ENCODE assay signal across 25 cellular contexts in genomic region chr11:113838005-113838404, GRCh38. TPM values are rescaled to one million over a fixed set of nuclear protein-coding genes. Genes with fewer than 3 reads are reported as not detected.
A peak's percentile ranks its signal among the peaks of the same experiment; 100 is the strongest.
DNase-seq lines count a peak whose midpoint lies in the region; ATAC-seq, FAIRE-seq and TF ChIP-seq lines count a peak whose summit lies in the region.
"Had no signal": no experiment of that assay in that cellular context is flagged by ENCODE, and none has a peak within 500 bp of the region (broad histone marks: within the 10 kb centered on the region; RNA-seq: fewer than 3 reads in every experiment).

No MANE protein-coding gene starts in this region.

- POLR2A ChIA-PET in GM12878 (lab: Charles Lee) = interaction anchor here (0.5 kb wide), 1 partner anchor 36 kb away, joined by 5 read pairs; no protein-coding TSS in a partner anchor

- TSS peak; percentile 43 for BruUV-seq in GM12878 (replicated peaks; lab: Mats Ljungman, UMichigan)

- H4K20me1 ChIP-seq in GM12878 (ENCODE audit: control insufficient read depth, insufficient read depth) = no peaks in the 10 kb centered on the region
- H4K20me1 ChIP-seq: BLaER1 treated with 17β-estradiol and CSF1 and Interleukin-3, amounts not matched to agents 10 nM and 100 nM had no signal

- SMC1A ChIA-PET in GM12878 (lab: Charles Lee; ENCODE audit: uncharacterized antibody, unreplicated experiment) = no interaction called here

- FAIRE-seq in GM12892 (lab: Jason Lieb, UNC) = peak; percentile 21
- FAIRE-seq in GM12878 (lab: Jason Lieb, UNC) = no peak
- FAIRE-seq: A549, D721Med, GM19239 had no signal

- no peak overlapping the region for H3K4me3 Mint-ChIP-seq in activated naive CD8-positive, alpha-beta T cell treated with anti-CD3 and anti-CD28 coated beads, Interleukin-2, amount 50 U/mL, for 24 hours
- no peak overlapping the region for H3K4me3 Mint-ChIP-seq in T-helper 2 cell treated with Interferon-gamma antibody and Interleukin-4, amounts not matched to agents 5 μg/mL and 100 μg/mL, for 36 hours
- H3K4me3 Mint-ChIP-seq: CD14-positive monocyte; CD4-positive, alpha-beta T cell; CD8-positive, alpha-beta memory T cell; H9 had no signal

- peaks cover 12% of the 10 kb centered on the region for H3K36me3 Mint-ChIP-seq in activated naive CD8-positive, alpha-beta T cell treated with anti-CD3 and anti-CD28 coated beads, Interleukin-2, amount 50 U/mL, for 24 hours (ENCODE audit: low read depth)
- H3K36me3 Mint-ChIP-seq in T-helper 2 cell treated with Interferon-gamma antibody and Interleukin-4, amounts not matched to agents 5 μg/mL and 100 μg/mL, for 36 hours (ENCODE audit: low read depth) = peaks cover 31% of the 10 kb centered on the region

- H3K27me3 ChIP-seq in left ventricle myocardium inferior (ENCODE audit: low read depth) (no peaks in the 10 kb centered on the region), GM12878 (replicated peaks in 1 of 2; ENCODE audit: control insufficient read depth in 2 of 2, insufficient read depth in 2 of 2, low read length in 1 of 2) (no peaks in the 10 kb centered on the region)
- H3K27me3 ChIP-seq: BE2C; BLaER1 treated with 17β-estradiol and CSF1 and Interleukin-3, amounts not matched to agents 10 nM and 100 nM had no signal

- TF ChIP-seq CTCF in left ventricle myocardium inferior (IDR thresholded peaks at IDR 0.05; ENCODE audit: borderline replicate concordance) = no peak
- TF ChIP-seq CTCF in GM12878 (IDR thresholded peaks at IDR 0.05 in 2 of 3, conservative IDR thresholded peaks at IDR 0.05 in 1 of 3; ENCODE audit: control insufficient read depth in 2 of 3, extremely low read depth in 1 of 3, insufficient read depth in 1 of 3, low read depth in 3 of 3, low read length in 3 of 3) = no peak

- H3K9me3 ChIP-seq in left ventricle myocardium inferior (replicated peaks) (no peaks in the 10 kb centered on the region), GM12878 (replicated peaks; ENCODE audit: control insufficient read depth, insufficient read depth, low read length) (no peaks in the 10 kb centered on the region)
- H3K9me3 ChIP-seq: A549; BE2C; BLaER1 treated with 17β-estradiol and CSF1 and Interleukin-3, amounts not matched to agents 10 nM and 100 nM had no signal

- TF ChIP-seq EP300 in GM12878 (IDR thresholded peaks at IDR 0.05; ENCODE audit: borderline replicate concordance in 1 of 2, control insufficient read depth in 1 of 2, low read depth in 2 of 2, low read length in 2 of 2) = no peak

- ATAC-seq in left cardiac atrium (no peak), GM12878 (no peak)
- ATAC-seq in activated naive CD8-positive, alpha-beta T cell treated with anti-CD3 and anti-CD28 coated beads, Interleukin-2, amount 50 U/mL, for 24 hours = no peak
- ATAC-seq: A549, HCT116 had no signal

- no peak for TF ChIP-seq RAD21 in GM12878 (IDR thresholded peaks at IDR 0.05; ENCODE audit: insufficient read depth, low read depth, low read length)

- H3K9me3 Mint-ChIP-seq in activated naive CD8-positive, alpha-beta T cell treated with anti-CD3 and anti-CD28 coated beads, Interleukin-2, amount 50 U/mL, for 24 hours = no peaks in the 10 kb centered on the region
- H3K9me3 Mint-ChIP-seq in T-helper 2 cell treated with Interferon-gamma antibody and Interleukin-4, amounts not matched to agents 5 μg/mL and 100 μg/mL, for 36 hours = no peaks in the 10 kb centered on the region
- H3K9me3 Mint-ChIP-seq: CD4-positive, alpha-beta T cell; CD8-positive, alpha-beta memory T cell; H9 had no signal

- H3K4me1 Mint-ChIP-seq in activated naive CD8-positive, alpha-beta T cell treated with anti-CD3 and anti-CD28 coated beads, Interleukin-2, amount 50 U/mL, for 24 hours = peaks cover 10% of the 10 kb centered on the region
- peaks cover 15% of the 10 kb centered on the region for H3K4me1 Mint-ChIP-seq in T-helper 2 cell treated with Interferon-gamma antibody and Interleukin-4, amounts not matched to agents 5 μg/mL and 100 μg/mL, for 36 hours (ENCODE audit: low read depth)
- H3K4me1 Mint-ChIP-seq: H9 had no signal

- 93% methylated on average over 2 of the region's 2 CpGs for WGBS in GM12878 (ENCODE audit: insufficient coverage, insufficient replicate concordance, low lambda C conversion rate, missing lambda C conversion rate)

- in situ Hi-C loops in GM12878 (cut with MboI) = no loop called here

- no peak overlapping the region for H2AFZ ChIP-seq in GM12878 (ENCODE audit: control insufficient read depth, low read depth, low read length)
- H2AFZ ChIP-seq: GM23248 had no signal

- intact Hi-C loops in left ventricle myocardium inferior (cut with micrococcal nuclease) (no loop called here), left cardiac atrium (cut with DNase I) (no loop called here), GM12878 (cut with micrococcal nuclease; ENCODE audit: unreplicated experiment) (no loop called here)

- H3K36me3 ChIP-seq in left ventricle myocardium inferior (peaks cover 75% of the 10 kb centered on the region), GM12878 (ENCODE audit: control insufficient read depth in 2 of 2, insufficient read depth in 2 of 2, low read length in 1 of 2) (peaks cover 6 to 17% of the 10 kb centered on the region in 2 experiments; a peak in 2 of 4 replicates)

- CTCF ChIA-PET in GM12878 (lab: Yijun Ruan, JAX) = interaction anchor here (0.8 kb wide), 1 partner anchor 31 kb away, joined by 3 read pairs; no protein-coding TSS in a partner anchor

- H3K79me2 ChIP-seq in GM12878 (ENCODE audit: control insufficient read depth, insufficient read depth, low read length) = no peaks in the 10 kb centered on the region

- no peak overlapping the region for H3K9ac ChIP-seq in GM12878 (ENCODE audit: control insufficient read depth, insufficient read depth, low read length)
- H3K9ac ChIP-seq: BLaER1 treated with 17β-estradiol and CSF1 and Interleukin-3, amounts not matched to agents 10 nM and 100 nM; GM23248 had no signal

- H3K4me3 ChIP-seq in left ventricle myocardium inferior = no peak overlapping the region
- H3K4me3 ChIP-seq in GM12878 = no peak overlapping the region
- H3K4me3 ChIP-seq: A549; BLaER1 treated with 17β-estradiol and CSF1 and Interleukin-3, amounts not matched to agents 10 nM and 100 nM; GM23248 had no signal

- RAD21 ChIA-PET in GM12878 (lab: Charles Lee; ENCODE audit: unreplicated experiment) = no interaction called here

- H3K4me1 ChIP-seq in left ventricle myocardium inferior = peaks cover 69% of the 10 kb centered on the region
- H3K4me1 ChIP-seq in GM12878 (ENCODE audit: control insufficient read depth, insufficient read depth, low read length) = peaks cover 28% of the 10 kb centered on the region
- H3K4me1 ChIP-seq: A549; BE2C; BLaER1 treated with 17β-estradiol and CSF1 and Interleukin-3, amounts not matched to agents 10 nM and 100 nM had no signal

- TF ChIP-seq POLR2A in GM12892 (IDR thresholded peaks at IDR 0.05; ENCODE audit: low read depth, low read length) (no peak), GM12878 (IDR thresholded peaks at IDR 0.05; ENCODE audit: low read depth, low read length) (no peak)

- no peaks in the 10 kb centered on the region for H3K27me3 Mint-ChIP-seq in activated naive CD8-positive, alpha-beta T cell treated with anti-CD3 and anti-CD28 coated beads, Interleukin-2, amount 50 U/mL, for 24 hours
- H3K27me3 Mint-ChIP-seq in T-helper 2 cell treated with Interferon-gamma antibody and Interleukin-4, amounts not matched to agents 5 μg/mL and 100 μg/mL, for 36 hours (ENCODE audit: low read depth) = no peaks in the 10 kb centered on the region
- H3K27me3 Mint-ChIP-seq: CD4-positive, alpha-beta T cell; CD8-positive, alpha-beta memory T cell had no signal

- no peak overlapping the region for H3K4me2 ChIP-seq in GM12878 (ENCODE audit: control insufficient read depth, insufficient read depth)
- H3K4me2 ChIP-seq: A549; BLaER1 treated with 17β-estradiol and CSF1 and Interleukin-3, amounts not matched to agents 10 nM and 100 nM had no signal

- DNase-seq in left ventricle myocardium inferior (no peak), left cardiac atrium (no peak), GM12892 (ENCODE audit: insufficient read length) (no peak), GM12878 (ENCODE audit: low read depth, low spot score) (no peak)
- no peak for DNase-seq in activated naive CD8-positive, alpha-beta T cell treated with anti-CD3 and anti-CD28 coated beads, Interleukin-2, amount 50 U/mL, for 24 hours
- no peak for DNase-seq in T-helper 2 cell treated with Interferon-gamma antibody and Interleukin-4, amounts not matched to agents 5 μg/mL and 100 μg/mL, for 36 hours (ENCODE audit: low spot score)
- DNase-seq: 8988T; ACHN; AML-193; BE2C; CD4-positive, alpha-beta T cell; CD8-positive, alpha-beta memory T cell; DMS 273 treated with DMSO at 0.1 percent for 48 hours; DMS79; EL; GDM1; GM23248; H9 had no signal

- no peak overlapping the region for H3K27ac Mint-ChIP-seq in activated naive CD8-positive, alpha-beta T cell treated with anti-CD3 and anti-CD28 coated beads, Interleukin-2, amount 50 U/mL, for 24 hours
- no peak overlapping the region for H3K27ac Mint-ChIP-seq in T-helper 2 cell treated with Interferon-gamma antibody and Interleukin-4, amounts not matched to agents 5 μg/mL and 100 μg/mL, for 36 hours
- H3K27ac Mint-ChIP-seq: CD14-positive monocyte; CD4-positive, alpha-beta T cell; CD8-positive, alpha-beta memory T cell; H9 had no signal

- H3K27ac ChIP-seq in left ventricle myocardium inferior (replicated peaks) (peak overlapping the region; percentile 14), GM12878 (ENCODE audit: control insufficient read depth, insufficient read depth) (no peak overlapping the region)
- H3K27ac ChIP-seq: A549; BLaER1 treated with 17β-estradiol and CSF1 and Interleukin-3, amounts not matched to agents 10 nM and 100 nM; GM23248 had no signal

RNA-seq across cellular contexts. Expression of gene USP28, which starts 37.4 kb away (rescaled TPM):
- total RNA-seq in left ventricle myocardium inferior = 113 TPM
- 10 to 100 TPM; 72.7 to 81.6 TPM for total RNA-seq in left cardiac atrium
- 23.4 TPM for polyA plus RNA-seq in GM12892 (2012; ENCODE audit: missing spikeins)
- 84.4 and 98.0 TPM in 2 replicates for total RNA-seq in GM12878 (2013; cell fraction: nucleolus; rRNA removed)
- 18.5 and 27.3 TPM in 2 replicates for total RNA-seq in GM12878 (2014; rRNA removed)
- total RNA-seq in GM12878 (2014; rRNA removed; fragmentation: Illumina TruSeq; extraction: Trizol) = 24.9 and 27.0 TPM in 2 replicates
- total RNA-seq in GM12878 (2021) = 20.5 and 20.9 TPM in 2 replicates
- polyA plus RNA-seq in GM12878 (2011; ENCODE audit: low read depth) = 18.7 TPM
- polyA plus RNA-seq in GM12878 (2011; rRNA removed) = 57.2 and 60.4 TPM in 2 replicates
- polyA plus RNA-seq in GM12878 (2011; cell fraction: cytosol; rRNA removed) = 32.9 and 39.9 TPM in 2 replicates
- 64.3 and 64.7 TPM in 2 replicates for polyA plus RNA-seq in GM12878 (2011; cell fraction: nucleus; rRNA removed)
- polyA plus RNA-seq in GM12878 (2012) = 17.7 and 24.8 TPM in 2 replicates
- polyA plus RNA-seq in GM12878 (2014; fragmentation: Illumina TruSeq; extraction: Trizol) = 36.3 and 40.7 TPM in 2 replicates
- polyA plus RNA-seq in GM12878 (2014; fragmentation: Nextera tagmentation; extraction: Ambion mirVana) = 1 to 10 TPM; 2.8 to 4.0 TPM
- polyA plus RNA-seq in GM12878 (2014; rRNA removed) = 22.5 and 22.6 TPM in 2 replicates
- polyA plus RNA-seq in GM12878 (2016; fragmentation: Nextera tagmentation; extraction: Ambion mirVana) = 10 to 100 TPM; 25.5 to 26.7 TPM
- polyA minus RNA-seq in GM12878 (2011; rRNA and poly(A)+ RNA removed) = 51.4 and 65.1 TPM in 2 replicates
- 18.3 and 23.8 TPM in 2 replicates for polyA minus RNA-seq in GM12878 (2011; cell fraction: cytosol; rRNA and poly(A)+ RNA removed)
- 19.7 and 26.1 TPM in 2 replicates for polyA minus RNA-seq in GM12878 (2011; cell fraction: nucleus; rRNA and poly(A)+ RNA removed)

RNA-seq across cellular contexts. Expression of gene CLDN25, which starts 58.4 kb away (rescaled TPM):
- total RNA-seq in left ventricle myocardium inferior = not detected
- not detected for total RNA-seq in left cardiac atrium
- polyA plus RNA-seq in GM12892 (2012; ENCODE audit: missing spikeins) = not detected
- total RNA-seq in GM12878 (2013; cell fraction: nucleolus; rRNA removed) = not detected in 2 replicates
- total RNA-seq in GM12878 (2014; rRNA removed) = not detected in 2 replicates
- total RNA-seq in GM12878 (2014; rRNA removed; fragmentation: Illumina TruSeq; extraction: Trizol) = not detected in 2 replicates
- not detected in 2 replicates for total RNA-seq in GM12878 (2021)
- polyA plus RNA-seq in GM12878 (2011; ENCODE audit: low read depth) = not detected
- not detected in 2 replicates for polyA plus RNA-seq in GM12878 (2011; rRNA removed)
- not detected in 2 replicates for polyA plus RNA-seq in GM12878 (2011; cell fraction: cytosol; rRNA removed)
- polyA plus RNA-seq in GM12878 (2011; cell fraction: nucleus; rRNA removed) = not detected in 2 replicates
- polyA plus RNA-seq in GM12878 (2012) = not detected in 2 replicates
- polyA plus RNA-seq in GM12878 (2014; fragmentation: Illumina TruSeq; extraction: Trizol) = not detected in 2 replicates
- polyA plus RNA-seq in GM12878 (2014; fragmentation: Nextera tagmentation; extraction: Ambion mirVana) = not detected
- polyA plus RNA-seq in GM12878 (2014; rRNA removed) = not detected in 2 replicates
- not detected for polyA plus RNA-seq in GM12878 (2016; fragmentation: Nextera tagmentation; extraction: Ambion mirVana)
- not detected in 2 replicates for polyA minus RNA-seq in GM12878 (2011; rRNA and poly(A)+ RNA removed)
- polyA minus RNA-seq in GM12878 (2011; cell fraction: cytosol; rRNA and poly(A)+ RNA removed) = not detected in 2 replicates
- not detected in 2 replicates for polyA minus RNA-seq in GM12878 (2011; cell fraction: nucleus; rRNA and poly(A)+ RNA removed)
- total RNA-seq: CD4-positive, alpha-beta T cell; CD8-positive, alpha-beta memory T cell; GM23248; H4; H9 had no signal
- polyA plus RNA-seq: A549; CD14-positive monocyte; CD8-positive, alpha-beta memory T cell; GM23248 had no signal
